Comparison of ENCODE assay signal across 8 cellular contexts in genomic region chr12:132163911-132164288, GRCh38. TPM values are rescaled to one million over a fixed set of nuclear protein-coding genes. Genes with fewer than 3 reads are reported as not detected.
DNase-seq lines count a peak whose midpoint lies in the region; ATAC-seq and TF ChIP-seq lines count a peak whose summit lies in the region.
"Had no signal": no experiment of that assay in that cellular context is flagged by ENCODE, and none has a peak within 500 bp of the region (broad histone marks: within the 10 kb centered on the region; RNA-seq: fewer than 3 reads in every experiment).

No MANE protein-coding gene starts in this region.

- no peak overlapping the region for H3K27ac ChIP-seq in VCaP
- H3K27ac ChIP-seq in liver (ENCODE audit: low read depth in 1 of 2, low read length in 2 of 2): no peak overlapping the region
- H3K27ac ChIP-seq: epithelial cell of prostate had no signal

- H3K4me3 ChIP-seq in AG10803 (ENCODE audit: low read length) (no peak overlapping the region), liver (ENCODE audit: low read depth in 1 of 3, low read length in 3 of 3) (no peak overlapping the region)

- no peaks in the 10 kb centered on the region for H3K9me3 ChIP-seq in liver (ENCODE audit: control insufficient read depth in 4 of 4, low read length in 3 of 4)

- no peaks in the 10 kb centered on the region for H3K36me3 ChIP-seq in liver (ENCODE audit: control insufficient read depth in 4 of 4, insufficient read depth in 3 of 4, low read depth in 1 of 4, low read length in 3 of 4)

- H3K9ac ChIP-seq in liver (ENCODE audit: low read depth in 1 of 2, low read length in 2 of 2): no peak overlapping the region

- H3K4me1 ChIP-seq in liver (ENCODE audit: control insufficient read depth in 4 of 4, insufficient read depth in 4 of 4, low read length in 3 of 4): peaks cover 2 to 14% (median 11%) of the 10 kb centered on the region in 4 donors

- DNase-seq in AG10803 (ENCODE audit: low read depth): no peak
- DNase-seq in ELR (ENCODE audit: low read depth): peak; percentile 45
- DNase-seq in HT-29 (ENCODE audit: low spot score): no peak

- WGBS in liver: 74% methylated on average over 11 of the region's 11 CpGs

- ATAC-seq in activated CD4-positive, CD25-positive, alpha-beta regulatory T cell treated with anti-CD3 and anti-CD28 coated beads, Interleukin-2, amount 50 U/mL, for 24 hours: no peak
- ATAC-seq in GM18498 (IDR thresholded peaks at IDR 0.05; ENCODE audit: unreplicated experiment): no peak

- peak; percentile 22; the same call in 1 of the 2 replicates for TF ChIP-seq CTCF in AG10803 (conservative IDR thresholded peaks at IDR 0.05; ENCODE audit: low read length)
- TF ChIP-seq CTCF in VCaP (conservative IDR thresholded peaks at IDR 0.05): peak; percentile 36
- peak; percentile 11 for TF ChIP-seq CTCF in liver (IDR thresholded peaks at IDR 0.05; ENCODE audit: low read depth, low read length, missing input control)

- TF ChIP-seq RAD21 in liver (IDR thresholded peaks at IDR 0.05): no peak

- H3K27me3 ChIP-seq in liver (ENCODE audit: control insufficient read depth in 4 of 4, insufficient read depth in 4 of 4, low read length in 3 of 4): no peaks in the 10 kb centered on the region

TF ChIP-seq in liver, 16 proteins besides CTCF, POLR2A, EP300 and RAD21:
- TF ChIP-seq HNF4A (conservative IDR thresholded peaks at IDR 0.05) (no peak), YY1 (IDR thresholded peaks at IDR 0.05) (no peak), GABPA (IDR thresholded peaks at IDR 0.05 in 1 of 2, conservative IDR thresholded peaks at IDR 0.05 in 1 of 2) (no peak), HNF4G (IDR thresholded peaks at IDR 0.05) (no peak), FOXA1 (IDR thresholded peaks at IDR 0.05) (no peak), ATF3 (IDR thresholded peaks at IDR 0.05) (no peak), TAF1 (conservative IDR thresholded peaks at IDR 0.05) (no peak), ZBTB33 (IDR thresholded peaks at IDR 0.05) (no peak), MAX (IDR thresholded peaks at IDR 0.05) (no peak), FOXA2 (IDR thresholded peaks at IDR 0.05) (no peak), SP1 (IDR thresholded peaks at IDR 0.05) (no peak), RXRA (IDR thresholded peaks at IDR 0.05) (no peak), JUND (IDR thresholded peaks at IDR 0.05) (no peak), NR2F2 (IDR thresholded peaks at IDR 0.05) (no peak), REST (IDR thresholded peaks at IDR 0.05) (no peak), EGR1 (IDR thresholded peaks at IDR 0.05; ENCODE audit: low read depth in 2 of 2) (no peak)

RNA-seq across cellular contexts. Expression of gene NOC4L, which starts 19.6 kb away (rescaled TPM):
- total RNA-seq in liver: 1 to 10 TPM; 6.4 to 7.8 TPM
- polyA plus RNA-seq in liver: 10 to 100 TPM in 1 of 2 donors, 1 to 10 TPM in 1; 9.0 to 11.6 TPM
- 45.8 and 47.0 TPM in 2 replicates for total RNA-seq in HT-29 (2014; rRNA removed; shearing (Covaris generic))

RNA-seq across cellular contexts. Expression of gene DDX51, which starts 19.8 kb away (rescaled TPM):
- 1 to 10 TPM; 4.2 to 7.5 TPM for total RNA-seq in liver
- 1 to 10 TPM; 2.5 to 6.7 TPM for polyA plus RNA-seq in liver
- 21.4 and 35.3 TPM in 2 replicates for total RNA-seq in HT-29 (2014; rRNA removed; shearing (Covaris generic))
